ENCODE assay signal across 8 cellular contexts in genomic region chr14:60151715-60152114, GRCh38. TPM values are rescaled to one million over a fixed set of nuclear protein-coding genes. Genes with fewer than 3 reads are reported as not detected.
DNase-seq lines count a peak whose midpoint lies in the region; ATAC-seq lines count a peak whose summit lies in the region.

No MANE protein-coding gene starts in this region.

- no peaks in the 10 kb centered on the region for H3K9me3 ChIP-seq in SJSA1 (replicated peaks)
- no peaks in the 10 kb centered on the region for H3K9me3 ChIP-seq in skeletal muscle satellite cell (replicated peaks; ENCODE audit: low read length)

- H3K4me3 ChIP-seq in SJSA1 (no peak overlapping the region), skeletal muscle satellite cell (ENCODE audit: low read length) (no peak overlapping the region)

- peak overlapping the region; percentile 29 for H3K9ac ChIP-seq in skeletal muscle satellite cell (ENCODE audit: low read depth, low read length)

- peak overlapping the region; percentile 26 for H3K4me2 ChIP-seq in skeletal muscle satellite cell (ENCODE audit: low read length)

- H3K27ac ChIP-seq in SJSA1: peak overlapping the region; percentile 92

- H3K4me1 ChIP-seq in SJSA1 (replicated peaks) (peaks cover 54% of the 10 kb centered on the region), skeletal muscle satellite cell (ENCODE audit: control insufficient read depth, insufficient read depth, low read length) (peaks cover 18% of the 10 kb centered on the region)

- DNase-seq in NK-92 treated with Interleukin-12 subunit alpha and Interleukin-12 subunit beta, amount 100 ng/mL, for 24 hours (lab: John Stamatoyannopoulos, UW): peak; percentile 61
- DNase-seq in NK-92 (lab: John Stamatoyannopoulos, UW; ENCODE audit: unreplicated experiment): no peak
- peak; percentile 80 to 93 for DNase-seq in SJSA1 (ENCODE audit: low read depth in 1 of 2, low spot score in 2 of 2)
- peak; percentile 58 for DNase-seq in activated gamma-delta T cell treated with anti-CD3 and anti-CD28 coated beads, Interleukin-2, amount 50 U/mL, for 16 hours (ENCODE audit: low read depth)
- peak; percentile 81 for DNase-seq in glomerular visceral epithelial cell (ENCODE audit: extremely low spot score)

- H3K27me3 ChIP-seq in SJSA1 (replicated peaks) (no peaks in the 10 kb centered on the region), skeletal muscle satellite cell (ENCODE audit: control insufficient read depth, insufficient read depth, low read length) (no peaks in the 10 kb centered on the region)

- ATAC-seq in HG03469 (IDR thresholded peaks at IDR 0.05; ENCODE audit: unreplicated experiment): peak; percentile 65
- no peak for ATAC-seq in HG03280 (IDR thresholded peaks at IDR 0.05; ENCODE audit: unreplicated experiment)

- peaks cover 66% of the 10 kb centered on the region for H3K36me3 ChIP-seq in SJSA1
- peaks cover 29% of the 10 kb centered on the region for H3K36me3 ChIP-seq in skeletal muscle satellite cell (ENCODE audit: insufficient read depth, low read length)

RNA-seq across cellular contexts. Expression of gene DHRS7, which starts 13.5 kb away (rescaled TPM):
- 97.6 and 239 TPM in 2 replicates for total RNA-seq in SJSA1 (2014; rRNA removed; shearing (Covaris generic))
- total RNA-seq in skeletal muscle satellite cell (2012; rRNA removed): 41.3 and 56.5 TPM in 2 replicates

RNA-seq across cellular contexts. Expression of gene PCNX4, which starts 60.0 kb away (rescaled TPM):
- 130 and 159 TPM in 2 replicates for total RNA-seq in SJSA1 (2014; rRNA removed; shearing (Covaris generic))
- total RNA-seq in skeletal muscle satellite cell (2012; rRNA removed): 51.5 and 63.6 TPM in 2 replicates
